ENCODE assay signal across 1 cellular context in the genomic region with DNA sequence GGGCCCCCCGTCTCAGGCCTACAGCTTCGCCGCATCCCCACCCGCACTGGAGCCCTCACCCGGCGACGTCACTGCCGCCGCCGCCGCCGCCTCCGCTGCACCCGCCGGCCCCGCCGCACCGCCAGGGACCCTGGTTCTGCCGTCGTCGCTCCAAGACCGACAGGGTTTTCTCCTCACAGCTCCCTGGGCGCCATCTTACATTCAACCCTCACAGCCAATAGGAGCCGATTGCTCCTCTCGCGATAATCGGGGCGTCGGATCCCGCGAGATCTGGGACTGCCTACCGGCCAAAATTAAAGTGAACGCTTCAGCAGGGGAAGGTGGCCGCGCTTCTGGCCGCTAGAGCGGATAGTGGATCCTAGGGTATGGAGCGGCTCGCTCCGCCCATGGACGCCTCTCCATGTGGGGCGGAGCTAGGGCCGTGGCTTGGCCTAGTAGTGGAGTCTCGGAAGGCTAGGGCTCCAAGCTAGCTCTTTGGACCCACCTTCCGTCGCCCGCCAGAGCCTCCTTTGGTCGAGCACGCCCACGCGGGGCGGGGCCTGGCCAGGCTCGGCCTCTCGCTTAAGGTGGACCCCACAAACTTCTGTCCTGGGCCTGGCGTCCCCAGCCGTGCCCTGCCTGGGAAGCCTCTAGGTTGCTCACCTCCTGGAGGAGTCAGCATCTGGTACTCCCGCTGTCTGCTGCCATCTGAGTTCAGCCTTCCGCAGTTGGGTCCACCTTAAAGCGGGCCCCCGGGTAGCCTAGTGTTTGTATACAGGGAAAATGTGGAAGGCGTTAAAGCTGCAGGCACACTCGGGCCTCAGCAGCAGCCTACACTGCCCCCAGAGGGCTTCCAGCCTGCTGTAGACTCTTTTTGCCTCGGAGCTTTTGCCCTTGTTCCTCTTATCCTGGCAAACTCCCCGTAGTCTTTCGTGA.
A peak's percentile ranks its signal among the peaks of the same experiment; 100 is the strongest.
TF ChIP-seq lines count a peak whose summit lies in the region.

A gene with protein sequence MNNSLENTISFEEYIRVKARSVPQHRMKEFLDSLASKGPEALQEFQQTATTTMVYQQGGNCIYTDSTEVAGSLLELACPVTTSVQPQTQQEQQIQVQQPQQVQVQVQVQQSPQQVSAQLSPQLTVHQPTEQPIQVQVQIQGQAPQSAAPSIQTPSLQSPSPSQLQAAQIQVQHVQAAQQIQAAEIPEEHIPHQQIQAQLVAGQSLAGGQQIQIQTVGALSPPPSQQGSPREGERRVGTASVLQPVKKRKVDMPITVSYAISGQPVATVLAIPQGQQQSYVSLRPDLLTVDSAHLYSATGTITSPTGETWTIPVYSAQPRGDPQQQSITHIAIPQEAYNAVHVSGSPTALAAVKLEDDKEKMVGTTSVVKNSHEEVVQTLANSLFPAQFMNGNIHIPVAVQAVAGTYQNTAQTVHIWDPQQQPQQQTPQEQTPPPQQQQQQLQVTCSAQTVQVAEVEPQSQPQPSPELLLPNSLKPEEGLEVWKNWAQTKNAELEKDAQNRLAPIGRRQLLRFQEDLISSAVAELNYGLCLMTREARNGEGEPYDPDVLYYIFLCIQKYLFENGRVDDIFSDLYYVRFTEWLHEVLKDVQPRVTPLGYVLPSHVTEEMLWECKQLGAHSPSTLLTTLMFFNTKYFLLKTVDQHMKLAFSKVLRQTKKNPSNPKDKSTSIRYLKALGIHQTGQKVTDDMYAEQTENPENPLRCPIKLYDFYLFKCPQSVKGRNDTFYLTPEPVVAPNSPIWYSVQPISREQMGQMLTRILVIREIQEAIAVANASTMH (minus strand): TSS at position 219 of the 915 bp plus-strand sequence. CDS start 17,054 bp downstream, outside the sequence.

TF ChIP-seq in HepG2, 621 proteins besides CTCF, POLR2A, EP300 and RAD21 (continued from another document and continues in another):
- TF ChIP-seq, protein P1, sequence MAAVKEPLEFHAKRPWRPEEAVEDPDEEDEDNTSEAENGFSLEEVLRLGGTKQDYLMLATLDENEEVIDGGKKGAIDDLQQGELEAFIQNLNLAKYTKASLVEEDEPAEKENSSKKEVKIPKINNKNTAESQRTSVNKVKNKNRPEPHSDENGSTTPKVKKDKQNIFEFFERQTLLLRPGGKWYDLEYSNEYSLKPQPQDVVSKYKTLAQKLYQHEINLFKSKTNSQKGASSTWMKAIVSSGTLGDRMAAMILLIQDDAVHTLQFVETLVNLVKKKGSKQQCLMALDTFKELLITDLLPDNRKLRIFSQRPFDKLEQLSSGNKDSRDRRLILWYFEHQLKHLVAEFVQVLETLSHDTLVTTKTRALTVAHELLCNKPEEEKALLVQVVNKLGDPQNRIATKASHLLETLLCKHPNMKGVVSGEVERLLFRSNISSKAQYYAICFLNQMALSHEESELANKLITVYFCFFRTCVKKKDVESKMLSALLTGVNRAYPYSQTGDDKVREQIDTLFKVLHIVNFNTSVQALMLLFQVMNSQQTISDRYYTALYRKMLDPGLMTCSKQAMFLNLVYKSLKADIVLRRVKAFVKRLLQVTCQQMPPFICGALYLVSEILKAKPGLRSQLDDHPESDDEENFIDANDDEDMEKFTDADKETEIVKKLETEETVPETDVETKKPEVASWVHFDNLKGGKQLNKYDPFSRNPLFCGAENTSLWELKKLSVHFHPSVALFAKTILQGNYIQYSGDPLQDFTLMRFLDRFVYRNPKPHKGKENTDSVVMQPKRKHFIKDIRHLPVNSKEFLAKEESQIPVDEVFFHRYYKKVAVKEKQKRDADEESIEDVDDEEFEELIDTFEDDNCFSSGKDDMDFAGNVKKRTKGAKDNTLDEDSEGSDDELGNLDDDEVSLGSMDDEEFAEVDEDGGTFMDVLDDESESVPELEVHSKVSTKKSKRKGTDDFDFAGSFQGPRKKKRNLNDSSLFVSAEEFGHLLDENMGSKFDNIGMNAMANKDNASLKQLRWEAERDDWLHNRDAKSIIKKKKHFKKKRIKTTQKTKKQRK (IDR thresholded peaks at IDR 0.05; ENCODE audit: low read length) = no peak
- no peak for TF ChIP-seq ARNT (IDR thresholded peaks at IDR 0.05)
- peak; percentile 58; the same call in 1 of the 2 replicates for TF ChIP-seq TBX3 (IDR thresholded peaks at IDR 0.05; ENCODE audit: borderline replicate concordance)
- no peak for TF ChIP-seq HNRNPH1 (optimal IDR thresholded peaks at IDR 0.05; ENCODE audit: low read depth, low read length)
- TF ChIP-seq KDM6A (CRISPR knock-in tag; IDR thresholded peaks at IDR 0.05; ENCODE audit: low read depth) = no peak
- TF ChIP-seq ZNF572 (CRISPR knock-in tag; IDR thresholded peaks at IDR 0.05) = peak; percentile 4; the same call in 1 of the 2 replicates
- TF ChIP-seq KLF15 (CRISPR knock-in tag; IDR thresholded peaks at IDR 0.05; ENCODE audit: borderline replicate concordance) = no peak
- peak; percentile 72 for TF ChIP-seq ZNF556 (CRISPR knock-in tag; IDR thresholded peaks at IDR 0.05; ENCODE audit: borderline replicate concordance)
- no peak for TF ChIP-seq ZNF367 (CRISPR knock-in tag; IDR thresholded peaks at IDR 0.05; ENCODE audit: borderline replicate concordance)
- TF ChIP-seq HNRNPLL (IDR thresholded peaks at IDR 0.05; ENCODE audit: low read depth, low read length, poor library complexity, severe bottlenecking) = peak; percentile 73
- TF ChIP-seq NKX3-1 (CRISPR knock-in tag; IDR thresholded peaks at IDR 0.05) = peak; percentile 8
- TF ChIP-seq, protein P2, sequence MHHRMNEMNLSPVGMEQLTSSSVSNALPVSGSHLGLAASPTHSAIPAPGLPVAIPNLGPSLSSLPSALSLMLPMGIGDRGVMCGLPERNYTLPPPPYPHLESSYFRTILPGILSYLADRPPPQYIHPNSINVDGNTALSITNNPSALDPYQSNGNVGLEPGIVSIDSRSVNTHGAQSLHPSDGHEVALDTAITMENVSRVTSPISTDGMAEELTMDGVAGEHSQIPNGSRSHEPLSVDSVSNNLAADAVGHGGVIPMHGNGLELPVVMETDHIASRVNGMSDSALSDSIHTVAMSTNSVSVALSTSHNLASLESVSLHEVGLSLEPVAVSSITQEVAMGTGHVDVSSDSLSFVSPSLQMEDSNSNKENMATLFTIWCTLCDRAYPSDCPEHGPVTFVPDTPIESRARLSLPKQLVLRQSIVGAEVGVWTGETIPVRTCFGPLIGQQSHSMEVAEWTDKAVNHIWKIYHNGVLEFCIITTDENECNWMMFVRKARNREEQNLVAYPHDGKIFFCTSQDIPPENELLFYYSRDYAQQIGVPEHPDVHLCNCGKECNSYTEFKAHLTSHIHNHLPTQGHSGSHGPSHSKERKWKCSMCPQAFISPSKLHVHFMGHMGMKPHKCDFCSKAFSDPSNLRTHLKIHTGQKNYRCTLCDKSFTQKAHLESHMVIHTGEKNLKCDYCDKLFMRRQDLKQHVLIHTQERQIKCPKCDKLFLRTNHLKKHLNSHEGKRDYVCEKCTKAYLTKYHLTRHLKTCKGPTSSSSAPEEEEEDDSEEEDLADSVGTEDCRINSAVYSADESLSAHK (CRISPR knock-in tag; IDR thresholded peaks at IDR 0.05; ENCODE audit: borderline replicate concordance) = 0 out of 2 replicates have a peak, but pooled peaks have one; percentile 24
- 0 out of 2 replicates have a peak, but pooled peaks have one; percentile 35 for TF ChIP-seq ZNF33B (CRISPR knock-in tag; IDR thresholded peaks at IDR 0.05)
- peak; percentile 7 for TF ChIP-seq HNRNPK (IDR thresholded peaks at IDR 0.05; ENCODE audit: low read depth, low read length, poor library complexity, severe bottlenecking)
- peak; percentile 40; the same call in 1 of the 2 replicates for TF ChIP-seq PPARG (CRISPR knock-in tag; conservative IDR thresholded peaks at IDR 0.05)
- peak; percentile 95 for TF ChIP-seq RBFOX2 (IDR thresholded peaks at IDR 0.05; ENCODE audit: low read depth, low read length)
- TF ChIP-seq, protein P3, sequence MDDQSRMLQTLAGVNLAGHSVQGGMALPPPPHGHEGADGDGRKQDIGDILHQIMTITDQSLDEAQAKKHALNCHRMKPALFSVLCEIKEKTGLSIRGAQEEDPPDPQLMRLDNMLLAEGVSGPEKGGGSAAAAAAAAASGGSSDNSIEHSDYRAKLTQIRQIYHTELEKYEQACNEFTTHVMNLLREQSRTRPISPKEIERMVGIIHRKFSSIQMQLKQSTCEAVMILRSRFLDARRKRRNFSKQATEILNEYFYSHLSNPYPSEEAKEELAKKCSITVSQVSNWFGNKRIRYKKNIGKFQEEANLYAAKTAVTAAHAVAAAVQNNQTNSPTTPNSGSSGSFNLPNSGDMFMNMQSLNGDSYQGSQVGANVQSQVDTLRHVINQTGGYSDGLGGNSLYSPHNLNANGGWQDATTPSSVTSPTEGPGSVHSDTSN (CRISPR knock-in tag; IDR thresholded peaks at IDR 0.05; ENCODE audit: borderline replicate concordance) = no peak
- TF ChIP-seq FOXK1 (CRISPR knock-in tag; IDR thresholded peaks at IDR 0.05; ENCODE audit: borderline replicate concordance, low read depth) = peak; percentile 94; the same call in 1 of the 2 replicates
- TF ChIP-seq POGZ (CRISPR knock-in tag; IDR thresholded peaks at IDR 0.05) = peak; percentile 68
- peak; percentile 85 for TF ChIP-seq THAP11 (CRISPR knock-in tag; IDR thresholded peaks at IDR 0.05)
- peak; percentile 71; the same call in 1 of the 2 replicates for TF ChIP-seq ZFP82 (CRISPR knock-in tag; IDR thresholded peaks at IDR 0.05; ENCODE audit: borderline replicate concordance)
- TF ChIP-seq ATRX (CRISPR knock-in tag; IDR thresholded peaks at IDR 0.05; ENCODE audit: borderline replicate concordance) = no peak
- TF ChIP-seq CEBPG (CRISPR knock-in tag; IDR thresholded peaks at IDR 0.05) = 0 out of 2 replicates have a peak, but pooled peaks have one; percentile 11
- no peak for TF ChIP-seq ZBTB8A (CRISPR knock-in tag; IDR thresholded peaks at IDR 0.05; ENCODE audit: borderline replicate concordance, low read depth)
- no peak for TF ChIP-seq MTA3 (CRISPR knock-in tag; IDR thresholded peaks at IDR 0.05)
- no peak for TF ChIP-seq SIX4 (CRISPR knock-in tag; IDR thresholded peaks at IDR 0.05)
- TF ChIP-seq IKZF4 (CRISPR knock-in tag; IDR thresholded peaks at IDR 0.05; ENCODE audit: borderline replicate concordance, low read depth, not compliant biosample characterization) = peak; percentile 56
- peak; percentile 54; the same call in 1 of the 2 replicates for TF ChIP-seq GZF1 (CRISPR knock-in tag; IDR thresholded peaks at IDR 0.05)
- 0 out of 2 replicates have a peak, but pooled peaks have one; percentile 72 for TF ChIP-seq ZNF17 (CRISPR knock-in tag; IDR thresholded peaks at IDR 0.05)
- TF ChIP-seq GPN1 (CRISPR knock-in tag; IDR thresholded peaks at IDR 0.05; ENCODE audit: borderline replicate concordance) = no peak
- TF ChIP-seq BRD4 (CRISPR knock-in tag; IDR thresholded peaks at IDR 0.05) = peak; percentile 55; the same call in 1 of the 2 replicates
- TF ChIP-seq ZNF33A (CRISPR knock-in tag; IDR thresholded peaks at IDR 0.05; ENCODE audit: borderline replicate concordance) = no peak
- TF ChIP-seq ZNF619 (CRISPR knock-in tag; IDR thresholded peaks at IDR 0.05) = peak; percentile 74; the same call in 1 of the 2 replicates
- TF ChIP-seq, protein P4, sequence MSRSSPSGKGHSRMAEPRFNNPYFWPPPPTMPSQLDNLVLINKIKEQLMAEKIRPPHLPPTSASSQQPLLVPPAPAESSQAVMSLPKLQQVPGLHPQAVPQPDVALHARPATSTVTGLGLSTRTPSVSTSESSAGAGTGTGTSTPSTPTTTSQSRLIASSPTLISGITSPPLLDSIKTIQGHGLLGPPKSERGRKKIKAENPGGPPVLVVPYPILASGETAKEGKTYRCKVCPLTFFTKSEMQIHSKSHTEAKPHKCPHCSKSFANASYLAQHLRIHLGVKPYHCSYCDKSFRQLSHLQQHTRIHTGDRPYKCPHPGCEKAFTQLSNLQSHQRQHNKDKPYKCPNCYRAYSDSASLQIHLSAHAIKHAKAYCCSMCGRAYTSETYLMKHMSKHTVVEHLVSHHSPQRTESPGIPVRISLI (CRISPR knock-in tag; IDR thresholded peaks at IDR 0.05; ENCODE audit: borderline replicate concordance) = peak; percentile 56; the same call in 1 of the 2 replicates
- TF ChIP-seq, protein P5, sequence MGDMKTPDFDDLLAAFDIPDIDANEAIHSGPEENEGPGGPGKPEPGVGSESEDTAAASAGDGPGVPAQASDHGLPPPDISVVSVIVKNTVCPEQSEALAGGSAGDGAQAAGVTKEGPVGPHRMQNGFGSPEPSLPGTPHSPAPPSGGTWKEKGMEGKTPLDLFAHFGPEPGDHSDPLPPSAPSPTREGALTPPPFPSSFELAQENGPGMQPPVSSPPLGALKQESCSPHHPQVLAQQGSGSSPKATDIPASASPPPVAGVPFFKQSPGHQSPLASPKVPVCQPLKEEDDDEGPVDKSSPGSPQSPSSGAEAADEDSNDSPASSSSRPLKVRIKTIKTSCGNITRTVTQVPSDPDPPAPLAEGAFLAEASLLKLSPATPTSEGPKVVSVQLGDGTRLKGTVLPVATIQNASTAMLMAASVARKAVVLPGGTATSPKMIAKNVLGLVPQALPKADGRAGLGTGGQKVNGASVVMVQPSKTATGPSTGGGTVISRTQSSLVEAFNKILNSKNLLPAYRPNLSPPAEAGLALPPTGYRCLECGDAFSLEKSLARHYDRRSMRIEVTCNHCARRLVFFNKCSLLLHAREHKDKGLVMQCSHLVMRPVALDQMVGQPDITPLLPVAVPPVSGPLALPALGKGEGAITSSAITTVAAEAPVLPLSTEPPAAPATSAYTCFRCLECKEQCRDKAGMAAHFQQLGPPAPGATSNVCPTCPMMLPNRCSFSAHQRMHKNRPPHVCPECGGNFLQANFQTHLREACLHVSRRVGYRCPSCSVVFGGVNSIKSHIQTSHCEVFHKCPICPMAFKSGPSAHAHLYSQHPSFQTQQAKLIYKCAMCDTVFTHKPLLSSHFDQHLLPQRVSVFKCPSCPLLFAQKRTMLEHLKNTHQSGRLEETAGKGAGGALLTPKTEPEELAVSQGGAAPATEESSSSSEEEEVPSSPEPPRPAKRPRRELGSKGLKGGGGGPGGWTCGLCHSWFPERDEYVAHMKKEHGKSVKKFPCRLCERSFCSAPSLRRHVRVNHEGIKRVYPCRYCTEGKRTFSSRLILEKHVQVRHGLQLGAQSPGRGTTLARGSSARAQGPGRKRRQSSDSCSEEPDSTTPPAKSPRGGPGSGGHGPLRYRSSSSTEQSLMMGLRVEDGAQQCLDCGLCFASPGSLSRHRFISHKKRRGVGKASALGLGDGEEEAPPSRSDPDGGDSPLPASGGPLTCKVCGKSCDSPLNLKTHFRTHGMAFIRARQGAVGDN (CRISPR knock-in tag; IDR thresholded peaks at IDR 0.05) = peak; percentile 78
- TF ChIP-seq, protein P6, sequence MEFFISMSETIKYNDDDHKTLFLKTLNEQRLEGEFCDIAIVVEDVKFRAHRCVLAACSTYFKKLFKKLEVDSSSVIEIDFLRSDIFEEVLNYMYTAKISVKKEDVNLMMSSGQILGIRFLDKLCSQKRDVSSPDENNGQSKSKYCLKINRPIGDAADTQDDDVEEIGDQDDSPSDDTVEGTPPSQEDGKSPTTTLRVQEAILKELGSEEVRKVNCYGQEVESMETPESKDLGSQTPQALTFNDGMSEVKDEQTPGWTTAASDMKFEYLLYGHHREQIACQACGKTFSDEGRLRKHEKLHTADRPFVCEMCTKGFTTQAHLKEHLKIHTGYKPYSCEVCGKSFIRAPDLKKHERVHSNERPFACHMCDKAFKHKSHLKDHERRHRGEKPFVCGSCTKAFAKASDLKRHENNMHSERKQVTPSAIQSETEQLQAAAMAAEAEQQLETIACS (CRISPR knock-in tag; IDR thresholded peaks at IDR 0.05) = no peak; the same call in 1 of the 2 replicates
- TF ChIP-seq, protein P7, sequence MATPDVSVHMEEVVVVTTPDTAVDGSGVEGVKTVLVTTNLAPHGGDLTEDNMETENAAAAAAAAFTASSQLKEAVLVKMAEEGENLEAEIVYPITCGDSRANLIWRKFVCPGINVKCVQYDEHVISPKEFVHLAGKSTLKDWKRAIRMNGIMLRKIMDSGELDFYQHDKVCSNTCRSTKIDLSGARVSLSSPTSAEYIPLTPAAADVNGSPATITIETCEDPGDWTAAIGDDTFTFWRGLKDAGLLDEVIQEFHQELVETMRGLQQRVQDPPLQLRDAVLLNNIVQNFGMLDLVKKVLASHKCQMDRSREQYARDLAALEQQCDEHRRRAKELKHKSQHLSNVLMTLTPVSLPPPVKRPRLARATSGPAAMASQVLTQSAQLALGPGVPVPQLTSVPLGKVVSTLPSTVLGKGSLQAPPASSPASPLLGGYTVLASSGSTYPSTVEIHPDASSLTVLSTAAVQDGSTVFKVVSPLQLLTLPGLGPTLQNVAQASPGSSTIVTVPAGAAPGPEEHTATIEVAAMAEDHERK (CRISPR knock-in tag; IDR thresholded peaks at IDR 0.05; ENCODE audit: low read depth) = no peak; the same call in 1 of the 2 replicates
- TF ChIP-seq ZNF605 (CRISPR knock-in tag; IDR thresholded peaks at IDR 0.05) = peak; percentile 88
